In the genomic region with DNA sequence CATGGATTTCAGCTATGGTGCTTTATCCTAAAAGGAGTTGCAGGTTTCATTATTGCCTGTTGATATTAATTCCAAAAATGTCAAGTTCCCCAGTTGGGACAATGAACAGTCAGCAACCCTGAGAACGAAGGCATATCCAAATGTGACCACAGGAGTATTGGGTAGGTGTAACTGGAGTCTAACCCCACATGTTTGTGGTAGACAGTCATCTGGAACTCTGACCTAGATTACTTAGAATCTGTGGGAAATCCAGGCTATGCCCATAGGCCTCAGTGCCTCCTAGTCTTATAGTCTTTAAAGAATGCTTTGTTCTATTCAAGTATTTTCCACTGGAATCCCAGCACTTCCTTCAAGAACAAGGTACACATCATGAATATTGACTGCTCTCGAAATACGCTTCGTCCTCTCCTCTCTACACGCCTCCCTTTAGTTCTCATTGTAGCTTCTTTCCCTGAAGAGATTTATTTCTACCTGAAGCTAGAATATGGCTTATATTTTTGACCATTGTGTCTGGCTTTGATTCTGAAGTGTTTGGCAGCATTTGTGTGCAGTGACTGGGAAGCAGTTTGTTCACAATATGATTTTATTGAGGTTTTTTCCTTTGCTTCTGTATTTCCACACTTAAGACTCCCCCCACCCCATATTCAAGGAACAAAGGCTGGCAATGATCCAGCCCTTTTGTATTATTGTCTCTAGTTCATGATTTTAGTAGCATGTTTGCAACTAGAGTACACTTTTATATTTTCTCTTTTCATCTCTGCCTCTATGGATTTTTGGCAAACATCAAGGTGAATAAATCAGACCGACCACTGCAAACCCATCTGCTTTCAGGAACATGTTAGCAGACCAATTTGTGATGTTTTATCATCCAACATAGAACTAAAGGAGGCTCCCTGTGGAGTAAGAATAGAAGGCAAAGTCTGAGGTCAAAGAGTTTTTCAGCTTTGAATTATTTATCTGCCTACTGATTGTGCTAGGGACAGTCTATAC, we compare ENCODE assay signal across 18 cellular contexts.
DNase-seq lines count a peak whose midpoint lies in the region; ATAC-seq and TF ChIP-seq lines count a peak whose summit lies in the region.
"Had no signal": no experiment of that assay in that cellular context is flagged by ENCODE, and none has a peak within 500 bp of the region (broad histone marks: within the 10 kb centered on the region; RNA-seq: fewer than 3 reads in every experiment).

No MANE protein-coding gene starts in this region.

- H3K27ac Mint-ChIP-seq in HFFc6: no peak overlapping the region
- no peak overlapping the region for H3K27ac Mint-ChIP-seq in activated CD4-positive, alpha-beta memory T cell treated with anti-CD3 and anti-CD28 coated beads for 36 hours
- H3K27ac Mint-ChIP-seq in progenitor cell of endocrine pancreas: no peak overlapping the region
- H3K27ac Mint-ChIP-seq: activated naive CD4-positive, alpha-beta T cell treated with anti-CD3 and anti-CD28 coated beads, Interleukin-2, amount 10 ng/mL, durations not matched to agents 7 days and 5 days had no signal

- H3K4me3 Mint-ChIP-seq in HFFc6: no peak overlapping the region
- H3K4me3 Mint-ChIP-seq in activated CD4-positive, alpha-beta memory T cell treated with anti-CD3 and anti-CD28 coated beads for 36 hours: no peak overlapping the region
- H3K4me3 Mint-ChIP-seq in progenitor cell of endocrine pancreas (ENCODE audit: low read depth): no peak overlapping the region
- H3K4me3 Mint-ChIP-seq: activated naive CD4-positive, alpha-beta T cell treated with anti-CD3 and anti-CD28 coated beads, Interleukin-2, amount 10 ng/mL, durations not matched to agents 7 days and 5 days; nephron had no signal

- intact Hi-C loops in activated CD4-positive, alpha-beta memory T cell treated with anti-CD3 and anti-CD28 coated beads for 36 hours (cut with micrococcal nuclease): no loop called here

- CTCF ChIA-PET in AG04449 (lab: Yijun Ruan, JAX): no interaction called here
- CTCF ChIA-PET in activated CD4-positive, alpha-beta memory T cell treated with anti-CD3 and anti-CD28 coated beads for 36 hours (lab: Charles Lee): no interaction called here

- H3K36me3 Mint-ChIP-seq in HFFc6 (ENCODE audit: low read depth) (no peaks in the 10 kb centered on the region), progenitor cell of endocrine pancreas (ENCODE audit: insufficient read depth) (no peaks in the 10 kb centered on the region)
- peaks cover 2% of the 10 kb centered on the region for H3K36me3 Mint-ChIP-seq in activated CD4-positive, alpha-beta memory T cell treated with anti-CD3 and anti-CD28 coated beads for 36 hours
- H3K36me3 Mint-ChIP-seq: activated naive CD4-positive, alpha-beta T cell treated with anti-CD3 and anti-CD28 coated beads, Interleukin-2, amount 10 ng/mL, durations not matched to agents 7 days and 5 days had no signal

- no peak overlapping the region for H3K4me3 ChIP-seq in AG04449 (ENCODE audit: low read depth, low read length)
- H3K4me3 ChIP-seq: coronary artery, gastrocnemius medialis, upper lobe of left lung had no signal

- no peak for ATAC-seq in GM21786 (IDR thresholded peaks at IDR 0.05; ENCODE audit: unreplicated experiment)
- ATAC-seq: gastrocnemius medialis, left cardiac atrium had no signal

- TF ChIP-seq CTCF in AG04449 (IDR thresholded peaks at IDR 0.05; ENCODE audit: insufficient read depth, low read length, missing control alignments) (no peak), HFFc6 (IDR thresholded peaks at IDR 0.05) (no peak), progenitor cell of endocrine pancreas (IDR thresholded peaks at IDR 0.05; ENCODE audit: unreplicated experiment) (no peak)

- POLR2A ChIA-PET in AG04449 (lab: Yijun Ruan, JAX): no interaction called here
- POLR2A ChIA-PET in activated CD4-positive, alpha-beta memory T cell treated with anti-CD3 and anti-CD28 coated beads for 36 hours (lab: Charles Lee): no interaction called here

- no peaks in the 10 kb centered on the region; the same call in 1 of the 2 replicates for H3K9me3 Mint-ChIP-seq in HFFc6
- peaks cover 6% of the 10 kb centered on the region for H3K9me3 Mint-ChIP-seq in activated CD4-positive, alpha-beta memory T cell treated with anti-CD3 and anti-CD28 coated beads for 36 hours
- peaks cover under 1% of the 10 kb centered on the region for H3K9me3 Mint-ChIP-seq in progenitor cell of endocrine pancreas (ENCODE audit: low read depth)
- H3K9me3 Mint-ChIP-seq: nephron had no signal

- H3K4me1 Mint-ChIP-seq in HFFc6 (ENCODE audit: low read depth) (peaks cover 12% of the 10 kb centered on the region; the same call in 1 of the 2 replicates), progenitor cell of endocrine pancreas (ENCODE audit: low read depth) (no peaks in the 10 kb centered on the region)
- no peaks in the 10 kb centered on the region for H3K4me1 Mint-ChIP-seq in activated CD4-positive, alpha-beta memory T cell treated with anti-CD3 and anti-CD28 coated beads for 36 hours (ENCODE audit: low read depth)
- H3K4me1 Mint-ChIP-seq: activated naive CD4-positive, alpha-beta T cell treated with anti-CD3 and anti-CD28 coated beads, Interleukin-2, amount 10 ng/mL, durations not matched to agents 7 days and 5 days had no signal

- DNase-seq in AG04449 (ENCODE audit: low read depth, low spot score) (peak; percentile 33), HFFc6 (peak; percentile 43), SW480 (ENCODE audit: low spot score) (peak; percentile 8), hepatic stellate cell (ENCODE audit: low spot score) (peak; percentile 1), progenitor cell of endocrine pancreas (ENCODE audit: low spot score, unreplicated experiment) (no peak), midbrain (lab: John Stamatoyannopoulos, UW) (no peak)
- no peak for DNase-seq in activated CD4-positive, alpha-beta memory T cell treated with anti-CD3 and anti-CD28 coated beads for 36 hours
- DNase-seq: ACHN; activated CD4-positive, alpha-beta T cell treated with anti-CD3 and anti-CD28 coated beads, Interleukin-2, amount 50 U/mL, for 4 hours; activated naive CD4-positive, alpha-beta T cell treated with anti-CD3 and anti-CD28 coated beads, Interleukin-2, amount 10 ng/mL, durations not matched to agents 7 days and 5 days; DMS 273 treated with DMSO at 0.1 percent for 48 hours; gastrocnemius medialis; left cardiac atrium; NCI-H1105 treated with DMSO at 0.1 percent for 48 hours; upper lobe of left lung had no signal

- H3K27me3 Mint-ChIP-seq in HFFc6 (ENCODE audit: insufficient read depth) (no peaks in the 10 kb centered on the region), progenitor cell of endocrine pancreas (no peaks in the 10 kb centered on the region)
- no peaks in the 10 kb centered on the region for H3K27me3 Mint-ChIP-seq in activated CD4-positive, alpha-beta memory T cell treated with anti-CD3 and anti-CD28 coated beads for 36 hours
- H3K27me3 Mint-ChIP-seq: activated naive CD4-positive, alpha-beta T cell treated with anti-CD3 and anti-CD28 coated beads, Interleukin-2, amount 10 ng/mL, durations not matched to agents 7 days and 5 days had no signal

Comparison
In these comparisons a context has a peak if more than half of its experiments do, and no peak if none do; other contexts are left out.
1. DNase-seq: peak in AG04449 (single experiment), HFFc6 (single experiment), SW480 (single experiment) and hepatic stellate cell (single experiment); none in activated CD4-positive, alpha-beta memory T cell treated with anti-CD3 and anti-CD28 coated beads for 36 hours (single experiment), progenitor cell of endocrine pancreas (single experiment) and midbrain (single experiment).